8 cellular contexts compared by ENCODE assay signal in genomic region chr16:66274335-66275110, GRCh38.
DNase-seq lines count a peak whose midpoint lies in the region; ATAC-seq and TF ChIP-seq lines count a peak whose summit lies in the region.

No MANE protein-coding gene starts in this region.

- H3K9me2 ChIP-seq in GM23248 (ENCODE audit: insufficient read depth) (no peaks in the 10 kb centered on the region), GM23338 (ENCODE audit: insufficient read depth) (no peaks in the 10 kb centered on the region)

- peaks cover 14 to 28% of the 10 kb centered on the region in 2 donors for H3K27me3 Mint-ChIP-seq in CD4-positive, alpha-beta memory T cell
- H3K27me3 Mint-ChIP-seq in GM23338 (ENCODE audit: insufficient read depth, low read depth, poor library complexity), result peaks cover 20% of the 10 kb centered on the region

- no peaks in the 10 kb centered on the region for H3K36me3 Mint-ChIP-seq in CD4-positive, alpha-beta memory T cell
- H3K36me3 Mint-ChIP-seq in GM23338 (ENCODE audit: low read depth), result peaks cover 6% of the 10 kb centered on the region; the same call in 1 of the 3 replicates

- H2AFZ ChIP-seq in GM23248 (no peak overlapping the region), GM23338 (no peak overlapping the region)

- in situ Hi-C loops in GM23248 (cut with MboI), result no loop called here

- POLR2A ChIA-PET in CD4-positive, alpha-beta memory T cell (lab: Charles Lee; ENCODE audit: partially characterized antibody), result no interaction called here

- no peak overlapping the region for H3K4me2 ChIP-seq in GM23248 (ENCODE audit: unreplicated experiment)
- H3K4me2 ChIP-seq in GM23338, result no peak overlapping the region

- CTCF ChIA-PET in CD4-positive, alpha-beta memory T cell (lab: Charles Lee; ENCODE audit: partially characterized antibody), result interaction anchor here (1.3 to 2.1 kb wide), 2 partner anchors 13 to 43 kb away, joined by 4 to 6 read pairs; no protein-coding TSS in a partner anchor

- no peaks in the 10 kb centered on the region for H4K20me1 ChIP-seq in GM23248 (ENCODE audit: insufficient read depth)
- H4K20me1 ChIP-seq in GM23338 (replicated peaks; ENCODE audit: insufficient read depth), result no peaks in the 10 kb centered on the region

- peak overlapping the region in 2 of 7 donors; percentile 23 to 74 for H3K27ac Mint-ChIP-seq in CD4-positive, alpha-beta memory T cell
- no peak overlapping the region for H3K27ac Mint-ChIP-seq in GM23338

- DNase-seq in CD4-positive, alpha-beta memory T cell, result peak in 3 of 5 donors; percentile 6 to 23 (median 7)
- DNase-seq in GM23248, result peak; percentile 57
- DNase-seq in OCI-M1 (lab: John Stamatoyannopoulos, UW), result peak; percentile 68
- DNase-seq in esophagus muscularis mucosa (ENCODE audit: extremely low spot score), result no peak
- DNase-seq in prostate gland (ENCODE audit: low spot score), result no peak
- DNase-seq in testis, result no peak
- no peak for DNase-seq in GM23338 (ENCODE audit: low spot score)

- H3K27ac ChIP-seq in CD4-positive, alpha-beta memory T cell (ENCODE audit: low read depth, low read length), result no peak overlapping the region
- H3K27ac ChIP-seq in GM23248 (no peak overlapping the region), esophagus muscularis mucosa (replicated peaks in 1 of 4) (no peak overlapping the region), prostate gland (no peak overlapping the region), testis (no peak overlapping the region), GM23338 (ENCODE audit: low read depth) (no peak overlapping the region)

- peaks cover 12% of the 10 kb centered on the region for H3K4me1 ChIP-seq in CD4-positive, alpha-beta memory T cell (ENCODE audit: insufficient read depth, low read length)
- H3K4me1 ChIP-seq in GM23248 (ENCODE audit: insufficient read depth) (peaks cover 18% of the 10 kb centered on the region), esophagus muscularis mucosa (peaks cover 7 to 18% (median 11%) of the 10 kb centered on the region in 4 donors), prostate gland (replicated peaks) (no peaks in the 10 kb centered on the region), testis (no peaks in the 10 kb centered on the region), GM23338 (ENCODE audit: insufficient read depth) (peaks cover 8% of the 10 kb centered on the region; the same call in 1 of the 2 replicates)

- ATAC-seq in GM21723 (IDR thresholded peaks at IDR 0.05; ENCODE audit: unreplicated experiment) (no peak), GM23338 (no peak)

- H3K4me3 ChIP-seq in CD4-positive, alpha-beta memory T cell (ENCODE audit: low read length in 2 of 2), result no peak overlapping the region
- H3K4me3 ChIP-seq in GM23248 (no peak overlapping the region), esophagus muscularis mucosa (no peak overlapping the region), prostate gland (no peak overlapping the region), testis (no peak overlapping the region), GM23338 (no peak overlapping the region)

- intact Hi-C loops in CD4-positive, alpha-beta memory T cell (cut with micrococcal nuclease), result no loop called here
- intact Hi-C loops in esophagus muscularis mucosa (cut with DNase I) (loop anchor here (2.0 kb wide), 1 partner anchor 40 kb away; no protein-coding TSS in a partner anchor), prostate gland (cut with DNase I) (loop anchor here (5.0 to 10.0 kb wide), 2 partner anchors 1152 to 1210 kb away; partner anchors contain the start of gene CDH11), testis (cut with DNase I; ENCODE audit: low total_unique reads) (no loop called here)

- WGBS in GM23248 (ENCODE audit: low coverage in 1 of 2, low lambda C conversion rate in 2 of 2, missing lambda C conversion rate in 2 of 2), 2 experiments, result 90 to 94% methylated on average over 9 of the region's 9 CpGs
- 86% methylated on average over 9 of the region's 9 CpGs for WGBS in esophagus muscularis mucosa
- 92% methylated on average over 9 of the region's 9 CpGs for WGBS in prostate gland
- 81 to 92% methylated on average over 9 of the region's 9 CpGs for WGBS in testis, 2 donors

- no peaks in the 10 kb centered on the region for H3K36me3 ChIP-seq in CD4-positive, alpha-beta memory T cell (ENCODE audit: insufficient read depth, low read length)
- H3K36me3 ChIP-seq in GM23248 (ENCODE audit: low read depth) (no peaks in the 10 kb centered on the region), esophagus muscularis mucosa (no peaks in the 10 kb centered on the region), prostate gland (no peaks in the 10 kb centered on the region), testis (ENCODE audit: low read depth, missing control alignments) (no peaks in the 10 kb centered on the region), GM23338 (ENCODE audit: insufficient read depth) (no peaks in the 10 kb centered on the region)

- TF ChIP-seq POLR2A in esophagus muscularis mucosa (IDR thresholded peaks at IDR 0.05; ENCODE audit: low read depth) (no peak), prostate gland (IDR thresholded peaks at IDR 0.05) (no peak), testis (IDR thresholded peaks at IDR 0.05) (no peak)

- TF ChIP-seq EP300 in esophagus muscularis mucosa (IDR thresholded peaks at IDR 0.05), result no peak

- H3K4me1 Mint-ChIP-seq in CD4-positive, alpha-beta memory T cell, result peaks cover 8 to 11% (median 11%) of the 10 kb centered on the region in 4 donors
- peaks cover 22% of the 10 kb centered on the region for H3K4me1 Mint-ChIP-seq in GM23338

- H3K4me3 Mint-ChIP-seq in CD4-positive, alpha-beta memory T cell, result peak overlapping the region; percentile 59 to 80 (median 70)
- H3K4me3 Mint-ChIP-seq in GM23338, result no peak overlapping the region

- H3K9me3 Mint-ChIP-seq in CD4-positive, alpha-beta memory T cell, result peaks cover 0 to 25% (median 21%) of the 10 kb centered on the region in 8 donors
- H3K9me3 Mint-ChIP-seq in GM23338, result peaks cover 10% of the 10 kb centered on the region

- H3K79me2 ChIP-seq in GM23248 (ENCODE audit: insufficient read depth), result no peaks in the 10 kb centered on the region
- no peaks in the 10 kb centered on the region for H3K79me2 ChIP-seq in GM23338 (replicated peaks; ENCODE audit: insufficient read depth)

- peaks cover 4% of the 10 kb centered on the region for H3K27me3 ChIP-seq in CD4-positive, alpha-beta memory T cell (ENCODE audit: insufficient read depth, low read length)
- H3K27me3 ChIP-seq in GM23248 (replicated peaks; ENCODE audit: insufficient read depth) (no peaks in the 10 kb centered on the region), esophagus muscularis mucosa (no peaks in the 10 kb centered on the region), prostate gland (replicated peaks; ENCODE audit: insufficient read depth) (no peaks in the 10 kb centered on the region), testis (no peaks in the 10 kb centered on the region), GM23338 (ENCODE audit: insufficient read depth) (no peaks in the 10 kb centered on the region)

- peak; percentile 11 to 27 (median 15) for TF ChIP-seq CTCF in esophagus muscularis mucosa (IDR thresholded peaks at IDR 0.05)
- peak in 2 of 4 experiments; percentile 11 to 32 for TF ChIP-seq CTCF in prostate gland (IDR thresholded peaks at IDR 0.05)
- peak in 1 of 3 experiments; percentile 9 for TF ChIP-seq CTCF in testis (IDR thresholded peaks at IDR 0.05)
- TF ChIP-seq CTCF in GM23338 (conservative IDR thresholded peaks at IDR 0.05; ENCODE audit: low read depth in 2 of 2), result peak in 1 of 2 experiments; percentile 34; a peak in 3 of 4 replicates

- H3K9ac ChIP-seq in GM23248, result no peak overlapping the region

- H3K9me3 ChIP-seq in CD4-positive, alpha-beta memory T cell (ENCODE audit: control insufficient read depth in 1 of 2, low read length in 2 of 2), result no peaks in the 10 kb centered on the region
- H3K9me3 ChIP-seq in GM23248 (ENCODE audit: low read depth) (no peaks in the 10 kb centered on the region), esophagus muscularis mucosa (peaks cover 0 to 7% (median under 1%) of the 10 kb centered on the region in 4 donors), prostate gland (no peaks in the 10 kb centered on the region), testis (no peaks in the 10 kb centered on the region)

- H3F3A ChIP-seq in GM23248 (ENCODE audit: insufficient read depth), result peaks cover 9% of the 10 kb centered on the region; the same call in 1 of the 2 replicates
- no peaks in the 10 kb centered on the region for H3F3A ChIP-seq in GM23338 (replicated peaks; ENCODE audit: low read depth)

TF ChIP-seq in GM23338, 12 proteins besides CTCF, POLR2A, EP300 and RAD21 (continues in another document):
- TF ChIP-seq EZH2phosphoT487 (IDR thresholded peaks at IDR 0.05; ENCODE audit: unreplicated experiment), result no peak
- TF ChIP-seq EZH2 (IDR thresholded peaks at IDR 0.05; ENCODE audit: low read depth, unreplicated experiment), result no peak
- TF ChIP-seq REST (IDR thresholded peaks at IDR 0.05; ENCODE audit: unreplicated experiment), result no peak

Comparison
In these comparisons a context has a peak if more than half of its experiments do, and no peak if none do; other contexts are left out.
1. DNase-seq: peak in CD4-positive, alpha-beta memory T cell (3 of 5), GM23248 (single experiment) and OCI-M1 (single experiment); none in esophagus muscularis mucosa (single experiment), prostate gland (single experiment), testis (single experiment) and GM23338 (single experiment).
2. intact Hi-C loops: an anchor here in esophagus muscularis mucosa (2.0 kb wide) and prostate gland (5.0 to 10.0 kb wide); none called in CD4-positive, alpha-beta memory T cell and testis.